Comparison of ENCODE assay signal across 1 cellular context in genomic region chr6:20352346-20352745, GRCh38.
TF ChIP-seq lines count a peak whose summit lies in the region.

No MANE protein-coding gene starts in this region.

TF ChIP-seq in GM23338, 12 proteins besides CTCF, POLR2A, EP300 and RAD21 (continued from another document):
- TF ChIP-seq EZH2 (IDR thresholded peaks at IDR 0.05; ENCODE audit: low read depth, unreplicated experiment) (no peak), ZNF114 (CRISPR knock-in tag; IDR thresholded peaks at IDR 0.05) (no peak), ZNF331 (CRISPR knock-in tag; IDR thresholded peaks at IDR 0.05; ENCODE audit: low read depth) (no peak), REST (IDR thresholded peaks at IDR 0.05; ENCODE audit: unreplicated experiment) (no peak), ZNF462 (CRISPR knock-in tag; IDR thresholded peaks at IDR 0.05) (no peak), NANOG (IDR thresholded peaks at IDR 0.05; ENCODE audit: borderline replicate concordance) (no peak), ETS1 (IDR thresholded peaks at IDR 0.05) (no peak)
TF ChIP-seq in GM23338: peak in this region for 0.
